In genomic region chr10:110790913-110791525, GRCh38 we compare ENCODE assay signal across 1 cellular context.
TF ChIP-seq lines count a peak whose summit lies in the region.

No MANE protein-coding gene starts in this region.

TF ChIP-seq in GM23338, 12 proteins besides CTCF, POLR2A, EP300 and RAD21 (continued from another document):
- no peak for TF ChIP-seq ZNF462 (CRISPR knock-in tag; IDR thresholded peaks at IDR 0.05)
- no peak for TF ChIP-seq ZNF331 (CRISPR knock-in tag; IDR thresholded peaks at IDR 0.05; ENCODE audit: low read depth)
- no peak for TF ChIP-seq POLR2AphosphoS5 (IDR thresholded peaks at IDR 0.05; ENCODE audit: low read depth)
- TF ChIP-seq NANOG (IDR thresholded peaks at IDR 0.05; ENCODE audit: borderline replicate concordance), result no peak
- no peak for TF ChIP-seq EZH2 (IDR thresholded peaks at IDR 0.05; ENCODE audit: low read depth, unreplicated experiment)
- no peak for TF ChIP-seq REST (IDR thresholded peaks at IDR 0.05; ENCODE audit: unreplicated experiment)
- TF ChIP-seq STAT1 (IDR thresholded peaks at IDR 0.05; ENCODE audit: unreplicated experiment), result no peak
- TF ChIP-seq EZH2phosphoT487 (IDR thresholded peaks at IDR 0.05; ENCODE audit: unreplicated experiment), result no peak
- no peak for TF ChIP-seq CREB1 (CRISPR knock-in tag; IDR thresholded peaks at IDR 0.05; ENCODE audit: low read depth)
